In genomic region chr4:127965803-127966175, GRCh38 we compare ENCODE assay signal across 1 cellular context.
TF ChIP-seq lines count a peak whose summit lies in the region.

No MANE protein-coding gene starts in this region.

TF ChIP-seq in HepG2, 621 proteins besides CTCF, POLR2A, EP300 and RAD21 (continued from another document and continues in another):
- TF ChIP-seq ZHX2 (IDR thresholded peaks at IDR 0.05; ENCODE audit: low read depth), result no peak
- TF ChIP-seq ZHX2 (CRISPR knock-in tag; IDR thresholded peaks at IDR 0.05; ENCODE audit: borderline replicate concordance), result no peak
- TF ChIP-seq MBD4 (IDR thresholded peaks at IDR 0.05; ENCODE audit: borderline replicate concordance, low read length), result no peak
- TF ChIP-seq ZNF737 (CRISPR knock-in tag; IDR thresholded peaks at IDR 0.05; ENCODE audit: borderline replicate concordance), result no peak
- TF ChIP-seq ZNF703 (CRISPR knock-in tag; IDR thresholded peaks at IDR 0.05; ENCODE audit: borderline replicate concordance), result no peak; the same call in 1 of the 2 replicates
- no peak for TF ChIP-seq KAT8 (CRISPR knock-in tag; IDR thresholded peaks at IDR 0.05)
- TF ChIP-seq ZFP91 (CRISPR knock-in tag; IDR thresholded peaks at IDR 0.05; ENCODE audit: borderline replicate concordance), result no peak
- TF ChIP-seq MBNL3 (CRISPR knock-in tag; conservative IDR thresholded peaks at IDR 0.05), result no peak
- TF ChIP-seq ZNF296 (CRISPR knock-in tag; conservative IDR thresholded peaks at IDR 0.05), result no peak
- TF ChIP-seq ZIK1 (CRISPR knock-in tag; IDR thresholded peaks at IDR 0.05; ENCODE audit: borderline replicate concordance, low read depth), result no peak
- TF ChIP-seq NAIF1 (CRISPR knock-in tag; IDR thresholded peaks at IDR 0.05; ENCODE audit: borderline replicate concordance), result no peak
- no peak for TF ChIP-seq MTF1 (CRISPR knock-in tag; IDR thresholded peaks at IDR 0.05)
- TF ChIP-seq HMG20A (CRISPR knock-in tag; IDR thresholded peaks at IDR 0.05; ENCODE audit: borderline replicate concordance), result no peak
- TF ChIP-seq ZBTB10 (CRISPR knock-in tag; IDR thresholded peaks at IDR 0.05; ENCODE audit: borderline replicate concordance), result no peak
- peak; percentile 10; the same call in 1 of the 2 replicates for TF ChIP-seq ZHX1 (CRISPR knock-in tag; IDR thresholded peaks at IDR 0.05; ENCODE audit: low read depth)
- TF ChIP-seq YY1 (IDR thresholded peaks at IDR 0.05; ENCODE audit: insufficient read depth, insufficient replicate concordance, low read depth, low read length), result peak; percentile 30
- no peak for TF ChIP-seq PLSCR1 (CRISPR knock-in tag; IDR thresholded peaks at IDR 0.05; ENCODE audit: borderline replicate concordance)
- no peak for TF ChIP-seq MYNN (CRISPR knock-in tag; IDR thresholded peaks at IDR 0.05; ENCODE audit: low read depth)
- 0 out of 2 replicates have a peak, but pooled peaks have one; percentile 13 for TF ChIP-seq ZNF646 (CRISPR knock-in tag; IDR thresholded peaks at IDR 0.05)
- TF ChIP-seq ARNT (IDR thresholded peaks at IDR 0.05), result no peak
- TF ChIP-seq ATF1 (CRISPR knock-in tag; IDR thresholded peaks at IDR 0.05), result no peak
- TF ChIP-seq E2F2 (CRISPR knock-in tag; IDR thresholded peaks at IDR 0.05; ENCODE audit: borderline replicate concordance), result no peak
- no peak for TF ChIP-seq HMGA1 (CRISPR knock-in tag; conservative IDR thresholded peaks at IDR 0.05)
- TF ChIP-seq HOXA9 (CRISPR knock-in tag; IDR thresholded peaks at IDR 0.05; ENCODE audit: borderline replicate concordance), result no peak
- TF ChIP-seq JARID2 (CRISPR knock-in tag; IDR thresholded peaks at IDR 0.05; ENCODE audit: insufficient replicate concordance), result no peak
- TF ChIP-seq MAX (IDR thresholded peaks at IDR 0.05), result peak; percentile 30; the same call in 1 of the 2 replicates
- TF ChIP-seq ZNF784 (CRISPR knock-in tag; IDR thresholded peaks at IDR 0.05; ENCODE audit: borderline replicate concordance), result no peak
- no peak for TF ChIP-seq POLR2G (IDR thresholded peaks at IDR 0.05; ENCODE audit: low read depth, low read length)
- TF ChIP-seq ZGPAT (CRISPR knock-in tag; IDR thresholded peaks at IDR 0.05), result no peak
- no peak for TF ChIP-seq TP53 (CRISPR knock-in tag; conservative IDR thresholded peaks at IDR 0.05)
